Comparison of ENCODE assay signal across 8 cellular contexts in the genomic region with DNA sequence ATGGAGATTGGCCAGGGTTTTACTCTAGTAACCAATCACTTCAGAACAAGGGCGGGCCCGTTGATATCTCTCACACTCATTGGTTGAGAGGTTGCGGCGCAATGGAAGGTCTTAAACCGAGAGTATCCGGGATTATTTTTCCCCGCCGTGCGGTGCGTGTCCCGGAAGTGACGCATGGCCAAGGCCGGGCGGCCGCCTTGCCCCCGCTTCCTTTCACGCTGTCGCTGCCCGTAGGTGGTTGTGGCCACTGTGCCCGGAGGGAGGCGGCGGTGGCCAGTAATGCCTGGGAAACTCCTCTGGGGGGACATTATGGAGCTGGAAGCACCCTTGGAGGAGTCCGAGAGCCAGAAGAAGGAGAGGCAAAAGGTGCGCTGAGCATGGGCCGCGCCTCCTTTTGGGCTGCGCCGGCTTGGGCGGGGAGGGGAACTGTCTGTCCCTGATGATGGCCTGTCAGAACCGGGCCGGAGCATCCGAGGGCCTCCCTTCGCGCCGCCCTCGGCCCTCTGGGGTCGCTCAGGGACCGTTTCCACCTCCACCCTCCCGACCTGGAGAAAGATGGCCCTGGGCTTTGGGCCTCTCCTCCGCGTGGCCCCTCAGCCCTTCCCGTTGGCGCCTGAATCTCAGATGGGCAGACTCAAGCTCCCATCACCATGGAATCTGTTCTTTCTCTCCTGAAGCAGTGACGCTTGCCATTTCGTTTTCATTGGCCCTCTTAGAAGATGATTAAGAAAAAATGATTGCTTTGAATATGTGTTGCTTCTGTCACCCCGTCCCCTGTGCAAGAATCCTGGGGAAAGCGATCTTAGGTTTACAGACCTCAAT. TPM values are rescaled to one million over a fixed set of nuclear protein-coding genes. Genes with fewer than 3 reads are reported as not detected.
A peak's percentile ranks its signal among the peaks of the same experiment; 100 is the strongest.
DNase-seq lines count a peak whose midpoint lies in the region; FAIRE-seq and TF ChIP-seq lines count a peak whose summit lies in the region.

Gene DDX50, plus strand, starts transcription at position 210 of the 822 bp plus-strand sequence. Its CDS starts 70 bp downstream, at position 280.

- H3K14ac ChIP-seq in neuronal stem cell (ENCODE audit: low read length): peak within 1 kb of the TSS; percentile 76

- no peak within 1 kb of the TSS for H4K8ac ChIP-seq in neuronal stem cell (ENCODE audit: low read depth, low read length)

- H3K27ac ChIP-seq in neuronal stem cell (replicated peaks; ENCODE audit: low read length) (peak within 1 kb of the TSS; percentile 93), substantia nigra (ENCODE audit: low read depth, low read length, poor library complexity, severe bottlenecking) (peak within 1 kb of the TSS; percentile 99)

- H3K4me1 ChIP-seq in neuronal stem cell (ENCODE audit: control insufficient read depth in 2 of 2, insufficient read depth in 1 of 2, low read depth in 1 of 2, low read length in 2 of 2): peaks cover 0 to 16% of the 10 kb centered on the region in 2 donors

- DNase-seq in GM04503 (ENCODE audit: low read depth): peak; percentile 97
- DNase-seq in HFF-Myc (ENCODE audit: extremely low read depth, low read depth): peak; percentile 99
- peak; percentile 99 for DNase-seq in NAMALWA (ENCODE audit: low spot score)
- DNase-seq in SK-N-DZ (ENCODE audit: low spot score): peak; percentile 100
- peak; percentile 99 for DNase-seq in activated naive CD4-positive, alpha-beta T cell treated with anti-CD3 and anti-CD28 coated beads for 36 hours
- peak; percentile 84 to 88 for DNase-seq in frontal cortex (ENCODE audit: low spot score in 2 of 2)
- DNase-seq in neuronal stem cell (ENCODE audit: low spot score): peak; percentile 99
- DNase-seq in substantia nigra (lab: John Stamatoyannopoulos, UW): peak; percentile 75 to 99 (median 97)

- H2AK5ac ChIP-seq in neuronal stem cell (ENCODE audit: low read depth, low read length): peak within 1 kb of the TSS; percentile 77

- peaks cover 15% of the 10 kb centered on the region for H3K36me3 Mint-ChIP-seq in activated naive CD4-positive, alpha-beta T cell treated with anti-CD3 and anti-CD28 coated beads for 36 hours (ENCODE audit: low read depth)

- peaks cover under 1 to 28% of the 10 kb centered on the region in 2 donors for H3K36me3 ChIP-seq in neuronal stem cell (replicated peaks in 1 of 2; ENCODE audit: control insufficient read depth in 2 of 2, insufficient read depth in 2 of 2, low read length in 2 of 2)

- H2AFZ ChIP-seq in neuronal stem cell (ENCODE audit: low read length): peak within 1 kb of the TSS; percentile 90

- no peak within 1 kb of the TSS for H2BK12ac ChIP-seq in neuronal stem cell (ENCODE audit: low read length)

- peak within 1 kb of the TSS; percentile 63 for H3K4me2 ChIP-seq in neuronal stem cell (ENCODE audit: insufficient read depth, low read length, poor library complexity, severe bottlenecking)

- no peaks in the 10 kb centered on the region for H3K27me3 Mint-ChIP-seq in activated naive CD4-positive, alpha-beta T cell treated with anti-CD3 and anti-CD28 coated beads for 36 hours (ENCODE audit: low read depth)

- H3K27ac Mint-ChIP-seq in activated naive CD4-positive, alpha-beta T cell treated with anti-CD3 and anti-CD28 coated beads for 36 hours: peak within 1 kb of the TSS; percentile 97

- H4K91ac ChIP-seq in neuronal stem cell (ENCODE audit: low read depth, low read length, poor library complexity): no peak within 1 kb of the TSS

- H2BK5ac ChIP-seq in neuronal stem cell (ENCODE audit: low read length): peak within 1 kb of the TSS; percentile 89

- no peaks in the 10 kb centered on the region for H3K9me3 Mint-ChIP-seq in activated naive CD4-positive, alpha-beta T cell treated with anti-CD3 and anti-CD28 coated beads for 36 hours

- H2BK15ac ChIP-seq in neuronal stem cell (ENCODE audit: low read length): no peak within 1 kb of the TSS

- peak within 1 kb of the TSS; percentile 90 for H3K9ac ChIP-seq in neuronal stem cell (ENCODE audit: low read depth, low read length, poor library complexity)

- no peaks in the 10 kb centered on the region for H3K27me3 ChIP-seq in neuronal stem cell (ENCODE audit: control insufficient read depth in 3 of 3, insufficient read depth in 3 of 3, low read depth in 1 of 3, low read length in 3 of 3)

- H3K4ac ChIP-seq in neuronal stem cell (ENCODE audit: low read length): no peak within 1 kb of the TSS

- no peaks in the 10 kb centered on the region for H3K9me3 ChIP-seq in neuronal stem cell (replicated peaks in 1 of 2; ENCODE audit: control insufficient read depth in 2 of 2, insufficient read depth in 1 of 2, low read depth in 1 of 2, low read length in 2 of 2)

- no peak for TF ChIP-seq CTCF in HFF-Myc (IDR thresholded peaks at IDR 0.05; ENCODE audit: low read depth, low read length, missing control alignments)

- CTCF ChIA-PET in activated naive CD4-positive, alpha-beta T cell treated with anti-CD3 and anti-CD28 coated beads for 36 hours (lab: Charles Lee): no interaction called here

- peak; percentile 97 for FAIRE-seq in frontal cortex (lab: Jason Lieb, UNC)

- no peak within 1 kb of the TSS for H2BK120ac ChIP-seq in neuronal stem cell (ENCODE audit: low read depth, low read length)

- H3K23ac ChIP-seq in neuronal stem cell (ENCODE audit: low read depth, low read length, poor library complexity): peak within 1 kb of the TSS; percentile 93

- H3K18ac ChIP-seq in neuronal stem cell (ENCODE audit: low read length): peak within 1 kb of the TSS; percentile 95

- H3K4me3 Mint-ChIP-seq in activated naive CD4-positive, alpha-beta T cell treated with anti-CD3 and anti-CD28 coated beads for 36 hours: peak within 1 kb of the TSS; percentile 93

- intact Hi-C loops in activated naive CD4-positive, alpha-beta T cell treated with anti-CD3 and anti-CD28 coated beads for 36 hours (cut with micrococcal nuclease): loop anchor here (1.0 to 10.0 kb wide), 16 partner anchors 31 to 1111 kb away; partner anchors contain the start of genes CCAR1, DDX21, DNA2 and HERC4

- H3K4me3 ChIP-seq in HFF-Myc (replicated peaks; ENCODE audit: low read depth, low read length): peak within 1 kb of the TSS; percentile 97
- H3K4me3 ChIP-seq in neuronal stem cell (ENCODE audit: low read length in 2 of 2): peak within 1 kb of the TSS; percentile 77 to 94

- no peaks in the 10 kb centered on the region for H3K79me1 ChIP-seq in neuronal stem cell (ENCODE audit: low read depth, low read length)

- no CpG with 5 or more reads among the region's 47 CpGs for WGBS in neuronal stem cell (ENCODE audit: extremely low coverage in 2 of 2, insufficient read length in 2 of 2, insufficient replicate concordance in 1 of 2), 2 donors

- peaks cover 40% of the 10 kb centered on the region for H3K4me1 Mint-ChIP-seq in activated naive CD4-positive, alpha-beta T cell treated with anti-CD3 and anti-CD28 coated beads for 36 hours (ENCODE audit: low read depth)

RNA-seq across cellular contexts. Expression of gene DDX50, which starts in this region (rescaled TPM):
- polyA plus RNA-seq in SK-N-DZ (2014; cell fraction: cytosol; rRNA removed): 92.9 and 93.9 TPM in 2 replicates
- polyA plus RNA-seq in SK-N-DZ (2014; cell fraction: nucleus; rRNA removed): 33.0 and 52.1 TPM in 2 replicates
- total RNA-seq in activated naive CD4-positive, alpha-beta T cell treated with anti-CD3 and anti-CD28 coated beads for 36 hours: 10 to 100 TPM; 62.1 to 66.0 TPM
- 51.4 TPM for total RNA-seq in frontal cortex
- polyA plus RNA-seq in neuronal stem cell (2013, experiment 1 of 2): 56.7 TPM
- 55.5 TPM for polyA plus RNA-seq in neuronal stem cell (2013, experiment 2 of 2)

Comparison
In these comparisons a context has a peak if more than half of its experiments do, and no peak if none do; other contexts are left out.
1. Peak in every context shown above with its lines: DNase-seq, H3K4me3 ChIP-seq and H3K27ac ChIP-seq.